In genomic region chr2:64222942-64223511, GRCh38 we compare ENCODE assay signal across 11 cellular contexts.
DNase-seq lines count a peak whose midpoint lies in the region; ATAC-seq and TF ChIP-seq lines count a peak whose summit lies in the region.
"Had no signal": no experiment of that assay in that cellular context is flagged by ENCODE, and none has a peak within 500 bp of the region (broad histone marks: within the 10 kb centered on the region; RNA-seq: fewer than 3 reads in every experiment).

No MANE protein-coding gene starts in this region.

- H3K4me3 Mint-ChIP-seq in CD4-positive, alpha-beta T cell, result peak overlapping the region; percentile 70

- H3K9me3 Mint-ChIP-seq in CD4-positive, alpha-beta T cell, result no peaks in the 10 kb centered on the region

- no peak for DNase-seq in CD4-positive, alpha-beta T cell
- peak; percentile 22 for DNase-seq in cerebellar cortex (ENCODE audit: low spot score)
- DNase-seq in NCI-H128 (lab: John Stamatoyannopoulos, UW; ENCODE audit: unreplicated experiment), result no peak
- DNase-seq in GOT3 (lab: John Stamatoyannopoulos, UW), result no peak
- no peak for DNase-seq in hypothalamus (lab: John Stamatoyannopoulos, UW)
- DNase-seq in 8988T, result no peak
- DNase-seq: DMS79, NCI-H524 treated with DMSO at 0.1 percent for 48 hours had no signal

- ATAC-seq in CD4-positive, alpha-beta T cell (ENCODE audit: poor library complexity), result peak; percentile 34
- ATAC-seq in GM18868 (IDR thresholded peaks at IDR 0.05; ENCODE audit: unreplicated experiment) (peak; percentile 42), HG03175 (IDR thresholded peaks at IDR 0.05; ENCODE audit: unreplicated experiment) (peak; percentile 66)

- H3K27me3 Mint-ChIP-seq in CD4-positive, alpha-beta T cell, result no peaks in the 10 kb centered on the region

- peaks cover 47% of the 10 kb centered on the region for H3K4me1 Mint-ChIP-seq in CD4-positive, alpha-beta T cell (ENCODE audit: low read depth)

- intact Hi-C loops in CD4-positive, alpha-beta T cell (cut with DNase I, micrococcal nuclease), result no loop called here

- POLR2A ChIA-PET in CD4-positive, alpha-beta T cell (lab: Charles Lee), result interaction anchor here (0.6 to 2.5 kb wide), 11 partner anchors 8 to 301 kb away, joined by 3 to 20 read pairs (median 4); partner anchors contain the start of gene AFTPH

- TF ChIP-seq CTCF in CD4-positive, alpha-beta T cell (IDR thresholded peaks at IDR 0.05), result no peak

- H3K9me3 ChIP-seq in CD4-positive, alpha-beta T cell (ENCODE audit: control insufficient read depth, low read length), result no peaks in the 10 kb centered on the region

- H3K36me3 Mint-ChIP-seq in CD4-positive, alpha-beta T cell (ENCODE audit: low read depth), result no peaks in the 10 kb centered on the region

- no peak overlapping the region for H3K27ac ChIP-seq in CD4-positive, alpha-beta T cell (ENCODE audit: low read depth, low read length)

- peak overlapping the region; percentile 77 for H3K27ac Mint-ChIP-seq in CD4-positive, alpha-beta T cell

- H3K27me3 ChIP-seq in CD4-positive, alpha-beta T cell (ENCODE audit: control insufficient read depth, insufficient read depth, low read length), result no peaks in the 10 kb centered on the region
- H3K27me3 ChIP-seq: hepatocyte had no signal

- CTCF ChIA-PET in CD4-positive, alpha-beta T cell (lab: Charles Lee), result interaction anchor here (1.1 to 1.8 kb wide), 3 partner anchors 8 to 108 kb away, joined by 3 to 4 read pairs (median 3); no protein-coding TSS in a partner anchor
